In genomic region chr5:149598966-149599365, GRCh38 we compare ENCODE assay signal across 1 cellular context.
TF ChIP-seq lines count a peak whose summit lies in the region.

No MANE protein-coding gene starts in this region.

TF ChIP-seq in K562, 482 proteins besides CTCF, POLR2A, EP300 and RAD21:
- TF ChIP-seq KLF1 (tag; IDR thresholded peaks at IDR 0.05) = no peak
- TF ChIP-seq RCOR1 (IDR thresholded peaks at IDR 0.05; ENCODE audit: borderline replicate concordance in 1 of 2, low read depth in 2 of 2, low read length in 2 of 2) = no peak
- TF ChIP-seq STAG1 (CRISPR knock-in tag; IDR thresholded peaks at IDR 0.05; ENCODE audit: borderline replicate concordance) = no peak
